Comparison of ENCODE assay signal across 8 cellular contexts in the genomic region with DNA sequence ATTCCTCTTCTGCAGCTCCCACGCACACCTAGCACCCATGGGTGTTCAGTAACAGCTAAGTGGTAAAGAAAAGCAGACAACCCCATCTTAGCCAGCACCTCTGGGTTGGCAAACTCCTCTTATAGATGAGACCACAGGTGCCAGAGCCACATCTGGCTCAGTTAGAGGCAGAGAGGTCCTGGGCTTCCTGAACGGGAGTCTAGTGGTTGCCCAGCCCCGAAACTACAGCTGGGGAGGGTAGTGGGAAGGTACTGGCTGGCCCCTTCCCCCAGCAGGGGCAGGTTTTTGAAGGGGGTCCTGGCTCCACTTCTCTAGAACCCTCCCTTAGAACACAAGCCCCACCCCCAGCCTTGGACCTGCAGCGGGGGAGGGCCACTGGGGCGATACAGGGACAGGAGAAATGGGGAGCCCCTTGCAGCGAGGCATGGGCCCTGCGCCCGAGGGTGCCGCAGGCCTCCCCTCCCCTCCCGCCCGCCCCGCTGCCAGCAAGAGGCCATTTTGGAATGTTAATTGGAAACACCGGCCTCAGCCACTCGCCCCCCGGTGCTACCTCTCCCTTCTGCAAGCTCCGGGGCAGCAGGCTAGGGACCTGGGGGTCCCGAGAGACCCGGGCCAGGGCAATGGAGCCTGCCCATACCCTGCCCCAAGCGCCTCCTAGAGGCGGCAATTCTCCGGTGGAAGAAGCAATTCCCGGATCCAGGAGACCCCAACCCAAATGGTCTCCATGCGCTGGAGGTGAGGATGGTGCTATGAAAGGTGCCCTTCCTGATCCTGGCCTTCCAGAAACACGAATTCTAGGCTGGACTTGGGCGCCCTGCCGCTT. TPM values are rescaled to one million over a fixed set of nuclear protein-coding genes. Genes with fewer than 3 reads are reported as not detected.
DNase-seq lines count a peak whose midpoint lies in the region; ATAC-seq and TF ChIP-seq lines count a peak whose summit lies in the region.

No MANE protein-coding gene starts in this region.

- ATAC-seq in natural killer cell treated with Interleukin-12 subunit alpha and Interleukin-12 subunit beta and Interleukin-15 and Interleukin-18, amount 100 ng/mL, for 72 hours: no peak
- ATAC-seq in HG03354 (IDR thresholded peaks at IDR 0.05; ENCODE audit: poor library complexity, severe bottlenecking, unreplicated experiment) (no peak), HG02973 (IDR thresholded peaks at IDR 0.05; ENCODE audit: unreplicated experiment) (no peak), HG02763 (IDR thresholded peaks at IDR 0.05; ENCODE audit: unreplicated experiment) (no peak), GM18502 (IDR thresholded peaks at IDR 0.05; ENCODE audit: poor library complexity, unreplicated experiment) (no peak)

- H3K9me3 ChIP-seq in SU-DHL-6 (ENCODE audit: insufficient read depth, low read length) (no peaks in the 10 kb centered on the region), duodenal mucosa (ENCODE audit: control insufficient read depth in 1 of 2, low read length in 2 of 2) (no peaks in the 10 kb centered on the region)

- H3K79me2 ChIP-seq in SU-DHL-6 (ENCODE audit: insufficient read depth, low read length): no peaks in the 10 kb centered on the region

- H2AFZ ChIP-seq in SU-DHL-6 (ENCODE audit: low read depth, low read length, severe bottlenecking): peak overlapping the region; percentile 49

- no peaks in the 10 kb centered on the region for H3K9me3 Mint-ChIP-seq in natural killer cell treated with Interleukin-12 subunit alpha and Interleukin-12 subunit beta and Interleukin-15 and Interleukin-18, amount 100 ng/mL, for 72 hours

- H4K20me1 ChIP-seq in SU-DHL-6 (ENCODE audit: low read depth, low read length): no peaks in the 10 kb centered on the region

- H3K27me3 ChIP-seq in SU-DHL-6 (ENCODE audit: low read length): no peaks in the 10 kb centered on the region
- no peaks in the 10 kb centered on the region for H3K27me3 ChIP-seq in duodenal mucosa (ENCODE audit: control insufficient read depth in 1 of 2, insufficient read depth in 2 of 2, low read length in 2 of 2)

- H3K4me1 ChIP-seq in duodenal mucosa (ENCODE audit: control insufficient read depth in 1 of 2, insufficient read depth in 2 of 2, low read length in 2 of 2): peaks cover 44 to 50% of the 10 kb centered on the region in 2 donors

- H3K9ac ChIP-seq in SU-DHL-6 (ENCODE audit: low read length): peak overlapping the region; percentile 70
- H3K9ac ChIP-seq in duodenal mucosa (ENCODE audit: low read depth in 1 of 2, low read length in 2 of 2): peak overlapping the region; percentile 57 to 80

- no peak for DNase-seq in GM13976 (ENCODE audit: low spot score)
- no peak for DNase-seq in natural killer cell treated with Interleukin-12 subunit alpha and Interleukin-12 subunit beta and Interleukin-15 and Interleukin-18, amount 100 ng/mL, for 72 hours (ENCODE audit: low spot score)

- H3K4me1 Mint-ChIP-seq in natural killer cell treated with Interleukin-12 subunit alpha and Interleukin-12 subunit beta and Interleukin-15 and Interleukin-18, amount 100 ng/mL, for 72 hours (ENCODE audit: low read depth in 2 of 2): peaks cover 29 to 40% of the 10 kb centered on the region in 2 donors

- no peaks in the 10 kb centered on the region for H3K36me3 Mint-ChIP-seq in natural killer cell treated with Interleukin-12 subunit alpha and Interleukin-12 subunit beta and Interleukin-15 and Interleukin-18, amount 100 ng/mL, for 72 hours

- H3K27ac Mint-ChIP-seq in natural killer cell treated with Interleukin-12 subunit alpha and Interleukin-12 subunit beta and Interleukin-15 and Interleukin-18, amount 100 ng/mL, for 72 hours: peak overlapping the region; percentile 95 to 99

- H3K27ac ChIP-seq in SU-DHL-6 (ENCODE audit: low read depth, low read length) (peak overlapping the region; percentile 44), duodenal mucosa (ENCODE audit: low read depth, low read length) (no peak overlapping the region)

- H3K4me2 ChIP-seq in SU-DHL-6 (ENCODE audit: low read depth, low read length, poor library complexity, severe bottlenecking): peak overlapping the region; percentile 88

- TF ChIP-seq CTCF in GM13976 (IDR thresholded peaks at IDR 0.05; ENCODE audit: borderline replicate concordance, control extremely low read depth, extremely low read depth, insufficient read depth, missing control alignments) (peak; percentile 25), SU-DHL-6 (IDR thresholded peaks at IDR 0.05; ENCODE audit: insufficient read depth, low read length, poor library complexity, severe bottlenecking) (peak; percentile 49)

- no peaks in the 10 kb centered on the region for H3K27me3 Mint-ChIP-seq in natural killer cell treated with Interleukin-12 subunit alpha and Interleukin-12 subunit beta and Interleukin-15 and Interleukin-18, amount 100 ng/mL, for 72 hours

- H3F3A ChIP-seq in SU-DHL-6 (ENCODE audit: insufficient read depth): no peaks in the 10 kb centered on the region

- no peaks in the 10 kb centered on the region for H3K9me2 ChIP-seq in SU-DHL-6 (replicated peaks; ENCODE audit: insufficient read depth, low read length)

- peak overlapping the region; percentile 87 for H3K4me3 Mint-ChIP-seq in natural killer cell treated with Interleukin-12 subunit alpha and Interleukin-12 subunit beta and Interleukin-15 and Interleukin-18, amount 100 ng/mL, for 72 hours

- H3K36me3 ChIP-seq in SU-DHL-6 (ENCODE audit: low read length) (no peaks in the 10 kb centered on the region), duodenal mucosa (ENCODE audit: control insufficient read depth in 1 of 2, insufficient read depth in 2 of 2, low read length in 2 of 2) (peaks cover 20 to 36% of the 10 kb centered on the region in 2 donors)

- peak overlapping the region; percentile 58 for H3K4me3 ChIP-seq in SU-DHL-6 (ENCODE audit: insufficient read depth, low read length, poor library complexity, severe bottlenecking)
- H3K4me3 ChIP-seq in duodenal mucosa (ENCODE audit: low read depth in 1 of 2, low read length in 2 of 2): peak overlapping the region; percentile 69 to 83

- in situ Hi-C loops in GM13976 (cut with MboI; ENCODE audit: low sequenced_read_pairs, unreplicated experiment): no loop called here

RNA-seq across cellular contexts. Expression of a gene that starts 1.5 kb away (rescaled TPM):
- total RNA-seq in natural killer cell treated with Interleukin-12 subunit alpha and Interleukin-12 subunit beta and Interleukin-15 and Interleukin-18, amount 100 ng/mL, for 72 hours: 10 to 100 TPM; 19.4 to 31.0 TPM

RNA-seq across cellular contexts. Expression of a gene that starts 59.2 kb away (rescaled TPM):
- total RNA-seq in natural killer cell treated with Interleukin-12 subunit alpha and Interleukin-12 subunit beta and Interleukin-15 and Interleukin-18, amount 100 ng/mL, for 72 hours: 100 to 1,000 TPM; 598 to 910 TPM
